10 cellular contexts compared by ENCODE assay signal in genomic region chr20:37356387-37356786, GRCh38. TPM values are rescaled to one million over a fixed set of nuclear protein-coding genes. Genes with fewer than 3 reads are reported as not detected.
DNase-seq lines count a peak whose midpoint lies in the region; ATAC-seq and TF ChIP-seq lines count a peak whose summit lies in the region.
"Had no signal": no experiment of that assay in that cellular context is flagged by ENCODE, and none has a peak within 500 bp of the region (broad histone marks: within the 10 kb centered on the region; RNA-seq: fewer than 3 reads in every experiment).

No MANE protein-coding gene starts in this region.

- no peak for TF ChIP-seq POLR2A in gastrocnemius medialis (IDR thresholded peaks at IDR 0.05)

- peak in 1 of 2 donors; percentile 44 for ATAC-seq in left cardiac atrium
- ATAC-seq in gastrocnemius medialis = no peak
- ATAC-seq in HG02852 (IDR thresholded peaks at IDR 0.05; ENCODE audit: unreplicated experiment) = no peak
- ATAC-seq in GM19397 (IDR thresholded peaks at IDR 0.05; ENCODE audit: unreplicated experiment) = no peak

- H3K27me3 ChIP-seq in gastrocnemius medialis (no peaks in the 10 kb centered on the region), SJCRH30 (no peaks in the 10 kb centered on the region)

- H3K36me3 ChIP-seq in gastrocnemius medialis = no peaks in the 10 kb centered on the region
- H3K36me3 ChIP-seq in SJCRH30 = no peaks in the 10 kb centered on the region

- H3K9me3 ChIP-seq in gastrocnemius medialis (no peaks in the 10 kb centered on the region), SJCRH30 (replicated peaks) (no peaks in the 10 kb centered on the region)

- peak; percentile 42 for DNase-seq in GF-D8 (lab: John Stamatoyannopoulos, UW)
- peak; percentile 44 for DNase-seq in SKM-1 treated with dmso at 0.1 percent for 144 hours (lab: John Stamatoyannopoulos, UW; ENCODE audit: unreplicated experiment)
- DNase-seq in left cardiac atrium = peak; percentile 77
- DNase-seq in gastrocnemius medialis = peak; percentile 23 to 43
- no peak for DNase-seq in stimulated activated CD4-positive, alpha-beta T cell treated with anti-CD3 and anti-CD28 coated beads, Interleukin-15, amount 100 ng/mL, for 24 hours
- no peak for DNase-seq in SJCRH30
- DNase-seq: erythroblast had no signal

- H3K4me1 ChIP-seq in gastrocnemius medialis (peaks cover 4 to 9% of the 10 kb centered on the region in 2 donors), SJCRH30 (peaks cover 39% of the 10 kb centered on the region)

- H3K27ac ChIP-seq in gastrocnemius medialis (no peak overlapping the region), SJCRH30 (no peak overlapping the region)
- H3K27ac ChIP-seq: parathyroid adenoma had no signal

- intact Hi-C loops in left cardiac atrium (cut with DNase I) (no loop called here), gastrocnemius medialis (cut with DNase I; ENCODE audit: low total_unique reads) (no loop called here)

- TF ChIP-seq CTCF in gastrocnemius medialis (IDR thresholded peaks at IDR 0.05 in 4 of 5, conservative IDR thresholded peaks at IDR 0.05 in 1 of 5) = no peak

- H3K4me3 ChIP-seq in gastrocnemius medialis (no peak overlapping the region), SJCRH30 (no peak overlapping the region)

- in situ Hi-C loops in gastrocnemius medialis (cut with MboI; ENCODE audit: low sequenced_read_pairs in 4 of 4) = no loop called here

RNA-seq across cellular contexts. Expression of gene SRC, which starts 10.4 kb away (rescaled TPM):
- total RNA-seq in left cardiac atrium (10 to 100 TPM in 1 of 2 donors, 1 to 10 TPM in 1; 9.2 to 10.2 TPM), gastrocnemius medialis (1 to 10 TPM; 1.0 to 2.3 (median 1.8) TPM)
- 14.9 and 15.4 TPM in 2 replicates for total RNA-seq in SJCRH30 (2014; rRNA removed; shearing (Covaris generic))

Comparison
In these comparisons a context has a peak if more than half of its experiments do, and no peak if none do; other contexts are left out.
1. DNase-seq: peak in GF-D8 (single experiment), SKM-1 treated with dmso at 0.1 percent for 144 hours (single experiment), left cardiac atrium (single experiment) and gastrocnemius medialis (2 of 2); none in stimulated activated CD4-positive, alpha-beta T cell treated with anti-CD3 and anti-CD28 coated beads, Interleukin-15, amount 100 ng/mL, for 24 hours (single experiment) and SJCRH30 (0 of 2).